Comparison of ENCODE assay signal across 8 cellular contexts in the genomic region with DNA sequence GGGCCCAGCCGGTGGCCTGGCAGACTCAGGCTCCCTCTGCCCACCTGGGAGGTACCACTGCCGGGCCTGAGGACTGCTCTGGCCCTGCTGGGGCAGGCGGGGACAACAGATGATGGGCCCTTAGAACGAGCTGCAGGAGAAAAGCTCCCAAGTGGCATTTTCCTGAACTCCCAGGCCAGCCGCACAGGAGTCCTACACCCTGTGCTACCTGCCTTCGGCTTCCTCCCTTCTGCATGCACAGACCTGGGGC. TPM values are rescaled to one million over a fixed set of nuclear protein-coding genes. Genes with fewer than 3 reads are reported as not detected.
A peak's percentile ranks its signal among the peaks of the same experiment; 100 is the strongest.
DNase-seq lines count a peak whose midpoint lies in the region; ATAC-seq and TF ChIP-seq lines count a peak whose summit lies in the region.

No MANE protein-coding gene starts in this region.

- H3K36me3 Mint-ChIP-seq in T-helper 17 cell (ENCODE audit: low read depth) = peaks cover 2% of the 10 kb centered on the region

- no peaks in the 10 kb centered on the region for H3K27me3 ChIP-seq in foreskin keratinocyte
- no peaks in the 10 kb centered on the region for H3K27me3 ChIP-seq in smooth muscle cell (ENCODE audit: low read depth)

- H3K9ac ChIP-seq in smooth muscle cell (ENCODE audit: low read depth) = no peak overlapping the region

- no peak overlapping the region for H2AFZ ChIP-seq in smooth muscle cell (ENCODE audit: low read depth)

- H3K4me3 Mint-ChIP-seq in T-helper 17 cell = peak overlapping the region; percentile 78

- WGBS in smooth muscle cell (ENCODE audit: low lambda C conversion rate) = 72% methylated on average over 6 of the region's 6 CpGs

- H3K4me1 ChIP-seq in foreskin keratinocyte (peaks cover 9% of the 10 kb centered on the region), smooth muscle cell (ENCODE audit: low read depth) (no peaks in the 10 kb centered on the region)

- peak; percentile 28 for ATAC-seq in GM18502 (IDR thresholded peaks at IDR 0.05; ENCODE audit: poor library complexity, unreplicated experiment)
- peak; percentile 39 for ATAC-seq in T-helper 17 cell
- peak; percentile 75 for ATAC-seq in foreskin keratinocyte
- no peak for ATAC-seq in HG03108 (IDR thresholded peaks at IDR 0.05; ENCODE audit: unreplicated experiment)
- ATAC-seq in HG03521 (IDR thresholded peaks at IDR 0.05; ENCODE audit: unreplicated experiment) = no peak
- no peak for ATAC-seq in HG03342 (IDR thresholded peaks at IDR 0.05; ENCODE audit: unreplicated experiment)

- H3F3A ChIP-seq in smooth muscle cell (ENCODE audit: low read depth) = peaks cover 60% of the 10 kb centered on the region

- DNase-seq in T-helper 17 cell (peak in 1 of 3 donors; percentile 18), foreskin keratinocyte (peak in 1 of 2 donors; percentile 51), smooth muscle cell (lab: John Stamatoyannopoulos, UW; ENCODE audit: unreplicated experiment) (no peak), T-helper 9 cell (no peak)

- H3K27ac ChIP-seq in foreskin keratinocyte (no peak overlapping the region), smooth muscle cell (ENCODE audit: low read depth) (peak overlapping the region; percentile 73)

- peaks cover 16% of the 10 kb centered on the region for H3K36me3 ChIP-seq in smooth muscle cell (ENCODE audit: low read depth)

- H4K20me1 ChIP-seq in smooth muscle cell (ENCODE audit: low read depth) = peaks cover 99% of the 10 kb centered on the region

- H3K79me2 ChIP-seq in smooth muscle cell (ENCODE audit: low read depth) = peaks cover 14% of the 10 kb centered on the region

- peaks cover 26% of the 10 kb centered on the region for H3K4me1 Mint-ChIP-seq in T-helper 17 cell

- no peak overlapping the region for H3K4me3 ChIP-seq in smooth muscle cell

- no peak for TF ChIP-seq CTCF in foreskin keratinocyte (conservative IDR thresholded peaks at IDR 0.05)
- peak; percentile 41 for TF ChIP-seq CTCF in smooth muscle cell (IDR thresholded peaks at IDR 0.05; ENCODE audit: borderline replicate concordance, insufficient read depth, poor library complexity, severe bottlenecking)

- H3K4me2 ChIP-seq in smooth muscle cell = no peak overlapping the region

- H3K27ac Mint-ChIP-seq in T-helper 17 cell = peak overlapping the region; percentile 91

- H3K9me3 ChIP-seq in T-helper 17 cell (ENCODE audit: control insufficient read depth, low read length, poor library complexity, severe bottlenecking) = no peaks in the 10 kb centered on the region
- no peaks in the 10 kb centered on the region for H3K9me3 ChIP-seq in smooth muscle cell (replicated peaks; ENCODE audit: low read depth)

- no peaks in the 10 kb centered on the region for H3K27me3 Mint-ChIP-seq in T-helper 17 cell

RNA-seq across cellular contexts. Expression of a gene that starts 41.3 kb away (rescaled TPM):
- total RNA-seq in T-helper 17 cell (10 to 100 TPM; 41.4 to 46.5 TPM), foreskin keratinocyte (398 and 412 TPM in 2 replicates), smooth muscle cell (486 and 582 TPM in 2 replicates)
- polyA plus RNA-seq in foreskin keratinocyte (428 and 454 TPM in 2 replicates), smooth muscle cell (534 and 559 TPM in 2 replicates)

Comparison
In these comparisons a context has a peak if more than half of its experiments do, and no peak if none do; other contexts are left out.
1. ATAC-seq: peak in GM18502 (single experiment), T-helper 17 cell (single experiment) and foreskin keratinocyte (single experiment); none in HG03108 (single experiment), HG03521 (single experiment) and HG03342 (single experiment).